In genomic region chr18:70491734-70492348, GRCh38 we compare ENCODE assay signal across 8 cellular contexts.
DNase-seq lines count a peak whose midpoint lies in the region; ATAC-seq lines count a peak whose summit lies in the region.

No MANE protein-coding gene starts in this region.

- DNase-seq in COLO668 (lab: John Stamatoyannopoulos, UW; ENCODE audit: unreplicated experiment) (peak; percentile 72), NCI-H748 treated with DMSO at 0.1 percent for 48 hours (lab: John Stamatoyannopoulos, UW) (peak; percentile 46), fibroblast of gingiva (ENCODE audit: low read depth) (peak; percentile 11), non-pigmented ciliary epithelial cell (ENCODE audit: low read depth) (peak; percentile 3), DMS79 treated with DMSO at 0.1 percent for 48 hours (lab: John Stamatoyannopoulos, UW) (no peak)
- peak; percentile 63 for DNase-seq in activated CD8-positive, alpha-beta T cell treated with anti-CD3 and anti-CD28 coated beads, Interleukin-2, amount 10 ng/mL, durations not matched to agents 7 days and 5 days

- CTCF ChIA-PET in activated CD8-positive, alpha-beta T cell treated with anti-CD3 and anti-CD28 coated beads, Interleukin-2, amount 10 ng/mL, durations not matched to agents 7 days and 5 days (lab: Charles Lee) = interaction anchor here (0.7 to 3.0 kb wide), 14 partner anchors 8 to 1294 kb away, joined by 3 to 20 read pairs (median 4); no protein-coding TSS in a partner anchor

- H3K9me3 Mint-ChIP-seq in activated CD8-positive, alpha-beta T cell treated with anti-CD3 and anti-CD28 coated beads, Interleukin-2, amount 10 ng/mL, durations not matched to agents 7 days and 5 days (ENCODE audit: insufficient read depth) = no peaks in the 10 kb centered on the region

- no peaks in the 10 kb centered on the region for H3K4me1 Mint-ChIP-seq in activated CD8-positive, alpha-beta T cell treated with anti-CD3 and anti-CD28 coated beads, Interleukin-2, amount 10 ng/mL, durations not matched to agents 7 days and 5 days (ENCODE audit: low read depth)

- no peak overlapping the region for H3K4me3 Mint-ChIP-seq in activated CD8-positive, alpha-beta T cell treated with anti-CD3 and anti-CD28 coated beads, Interleukin-2, amount 10 ng/mL, durations not matched to agents 7 days and 5 days

- ATAC-seq in GM18909 (IDR thresholded peaks at IDR 0.05; ENCODE audit: poor library complexity, unreplicated experiment) (peak; percentile 90), HG03135 (IDR thresholded peaks at IDR 0.05; ENCODE audit: unreplicated experiment) (peak; percentile 86)
- ATAC-seq in activated CD8-positive, alpha-beta T cell treated with anti-CD3 and anti-CD28 coated beads, Interleukin-2, amount 10 ng/mL, durations not matched to agents 7 days and 5 days = peak; percentile 51

- H3K27me3 Mint-ChIP-seq in activated CD8-positive, alpha-beta T cell treated with anti-CD3 and anti-CD28 coated beads, Interleukin-2, amount 10 ng/mL, durations not matched to agents 7 days and 5 days (ENCODE audit: low read depth) = no peaks in the 10 kb centered on the region

- no peak overlapping the region for H3K27ac Mint-ChIP-seq in activated CD8-positive, alpha-beta T cell treated with anti-CD3 and anti-CD28 coated beads, Interleukin-2, amount 10 ng/mL, durations not matched to agents 7 days and 5 days

- POLR2A ChIA-PET in activated CD8-positive, alpha-beta T cell treated with anti-CD3 and anti-CD28 coated beads, Interleukin-2, amount 10 ng/mL, durations not matched to agents 7 days and 5 days (lab: Charles Lee) = no interaction called here

- no peaks in the 10 kb centered on the region for H3K36me3 Mint-ChIP-seq in activated CD8-positive, alpha-beta T cell treated with anti-CD3 and anti-CD28 coated beads, Interleukin-2, amount 10 ng/mL, durations not matched to agents 7 days and 5 days (ENCODE audit: low read depth)
